Comparison of ENCODE assay signal across 9 cellular contexts in genomic region chr7:157016352-157017041, GRCh38. TPM values are rescaled to one million over a fixed set of nuclear protein-coding genes. Genes with fewer than 3 reads are reported as not detected.
A peak's percentile ranks its signal among the peaks of the same experiment; 100 is the strongest.
DNase-seq lines count a peak whose midpoint lies in the region; ATAC-seq and TF ChIP-seq lines count a peak whose summit lies in the region.
"Had no signal": no experiment of that assay in that cellular context is flagged by ENCODE, and none has a peak within 500 bp of the region (broad histone marks: within the 10 kb centered on the region; RNA-seq: fewer than 3 reads in every experiment).

No MANE protein-coding gene starts in this region.

- no peak for TF ChIP-seq CTCF in psoas muscle (IDR thresholded peaks at IDR 0.05)

- peak; percentile 40 for DNase-seq in DMS153 treated with DMSO at 0.1 percent for 48 hours (lab: John Stamatoyannopoulos, UW; ENCODE audit: unreplicated experiment)
- peak; percentile 29 for DNase-seq in activated CD4-positive, alpha-beta memory T cell treated with anti-CD3 and anti-CD28 coated beads, Interleukin-2, amount 10 ng/mL, durations not matched to agents 7 days and 5 days
- no peak for DNase-seq in psoas muscle
- DNase-seq in hippocampal formation (lab: John Stamatoyannopoulos, UW), result no peak
- no peak for DNase-seq in aorta
- no peak for DNase-seq in MG63

- H3K4me3 ChIP-seq in psoas muscle, result no peak overlapping the region
- no peak overlapping the region for H3K4me3 ChIP-seq in aorta (ENCODE audit: low read length in 2 of 2)
- no peak overlapping the region for H3K4me3 ChIP-seq in MG63

- POLR2A ChIA-PET in activated CD4-positive, alpha-beta memory T cell treated with anti-CD3 and anti-CD28 coated beads, Interleukin-2, amount 10 ng/mL, durations not matched to agents 7 days and 5 days (lab: Charles Lee), result no interaction called here

- no peak overlapping the region for H3K27ac Mint-ChIP-seq in activated CD4-positive, alpha-beta memory T cell treated with anti-CD3 and anti-CD28 coated beads, Interleukin-2, amount 10 ng/mL, durations not matched to agents 7 days and 5 days

- intact Hi-C loops in psoas muscle (cut with DNase I) (no loop called here), aorta (cut with DNase I) (no loop called here)

- peaks cover 0 to 100% (median 56%) of the 10 kb centered on the region in 3 donors for H3K27me3 ChIP-seq in psoas muscle (ENCODE audit: insufficient read depth in 3 of 3, low read length in 2 of 3)
- H3K27me3 ChIP-seq in aorta (ENCODE audit: control insufficient read depth in 1 of 2, insufficient read depth in 2 of 2, low read length in 1 of 2), result no peaks in the 10 kb centered on the region
- peaks cover under 1% of the 10 kb centered on the region; the same call in 1 of the 2 replicates for H3K27me3 ChIP-seq in MG63

- no peaks in the 10 kb centered on the region for H3K9me3 Mint-ChIP-seq in activated CD4-positive, alpha-beta memory T cell treated with anti-CD3 and anti-CD28 coated beads, Interleukin-2, amount 10 ng/mL, durations not matched to agents 7 days and 5 days

- WGBS in psoas muscle, 3 donors, result 5% methylated on average over 16 of the region's 16 CpGs
- 5 to 9% methylated on average over 16 of the region's 16 CpGs for WGBS in aorta, 2 donors

- H3K27me3 Mint-ChIP-seq in activated CD4-positive, alpha-beta memory T cell treated with anti-CD3 and anti-CD28 coated beads, Interleukin-2, amount 10 ng/mL, durations not matched to agents 7 days and 5 days, result peaks cover 83% of the 10 kb centered on the region

- H3K4me1 ChIP-seq in psoas muscle (peaks cover 15% of the 10 kb centered on the region), aorta (ENCODE audit: control insufficient read depth in 1 of 2, insufficient read depth in 2 of 2, low read length in 2 of 2) (no peaks in the 10 kb centered on the region)
- H3K4me1 ChIP-seq: parathyroid adenoma had no signal

- CTCF ChIA-PET in activated CD4-positive, alpha-beta memory T cell treated with anti-CD3 and anti-CD28 coated beads, Interleukin-2, amount 10 ng/mL, durations not matched to agents 7 days and 5 days (lab: Charles Lee), result no interaction called here

- peak; percentile 66 for ATAC-seq in GM19025 (IDR thresholded peaks at IDR 0.05; ENCODE audit: low read depth, unreplicated experiment)
- peak; percentile 56 for ATAC-seq in HG02973 (IDR thresholded peaks at IDR 0.05; ENCODE audit: unreplicated experiment)
- no peak for ATAC-seq in psoas muscle
- no peak for ATAC-seq in aorta (ENCODE audit: low FRiP score)

- H3K9me3 ChIP-seq in psoas muscle, result no peaks in the 10 kb centered on the region
- H3K9me3 ChIP-seq in aorta (ENCODE audit: control insufficient read depth, low read length), result no peaks in the 10 kb centered on the region
- H3K9me3 ChIP-seq in MG63, result no peaks in the 10 kb centered on the region

- no peaks in the 10 kb centered on the region for H3K36me3 ChIP-seq in psoas muscle (ENCODE audit: insufficient read depth in 1 of 2, low read depth in 1 of 2)
- H3K36me3 ChIP-seq in aorta (ENCODE audit: control insufficient read depth in 1 of 2, insufficient read depth in 2 of 2, low read length in 1 of 2), result no peaks in the 10 kb centered on the region
- H3K36me3 ChIP-seq in MG63, result no peaks in the 10 kb centered on the region

- peaks cover 4% of the 10 kb centered on the region for H3K36me3 Mint-ChIP-seq in activated CD4-positive, alpha-beta memory T cell treated with anti-CD3 and anti-CD28 coated beads, Interleukin-2, amount 10 ng/mL, durations not matched to agents 7 days and 5 days (ENCODE audit: low read depth)

- H3K27ac ChIP-seq in psoas muscle (no peak overlapping the region), aorta (ENCODE audit: low read depth in 1 of 2, low read length in 2 of 2) (no peak overlapping the region)
- H3K27ac ChIP-seq: parathyroid adenoma had no signal

- H3K4me1 Mint-ChIP-seq in activated CD4-positive, alpha-beta memory T cell treated with anti-CD3 and anti-CD28 coated beads, Interleukin-2, amount 10 ng/mL, durations not matched to agents 7 days and 5 days, result peaks cover 24% of the 10 kb centered on the region

- no peak overlapping the region for H3K4me3 Mint-ChIP-seq in activated CD4-positive, alpha-beta memory T cell treated with anti-CD3 and anti-CD28 coated beads, Interleukin-2, amount 10 ng/mL, durations not matched to agents 7 days and 5 days

RNA-seq across cellular contexts. Expression of gene MNX1, which starts 6.0 kb away (rescaled TPM):
- under 1 TPM in 1 of 2 experiments, not detected in 1; 0.10 TPM for total RNA-seq in activated CD4-positive, alpha-beta memory T cell treated with anti-CD3 and anti-CD28 coated beads, Interleukin-2, amount 10 ng/mL, durations not matched to agents 7 days and 5 days
- total RNA-seq in psoas muscle (not detected), aorta (not detected)
- polyA plus RNA-seq in psoas muscle (not detected), aorta (under 1 TPM in 1 of 2 donors, not detected in 1; 0.38 TPM)
- 0.32 TPM in 1 of 2 replicates, not detected in the other for total RNA-seq in MG63 (2014; rRNA removed; shearing (Covaris generic); ENCODE audit: low replicate concordance)

Comparison
In these comparisons a context has a peak if more than half of its experiments do, and no peak if none do; other contexts are left out.
1. DNase-seq: peak in DMS153 treated with DMSO at 0.1 percent for 48 hours (single experiment) and activated CD4-positive, alpha-beta memory T cell treated with anti-CD3 and anti-CD28 coated beads, Interleukin-2, amount 10 ng/mL, durations not matched to agents 7 days and 5 days (single experiment); none in psoas muscle (0 of 2), hippocampal formation (0 of 2), aorta (0 of 2) and MG63 (single experiment).
2. ATAC-seq: peak in GM19025 (single experiment) and HG02973 (single experiment); none in psoas muscle (0 of 4) and aorta (single experiment).